Comparison of ENCODE assay signal across 18 cellular contexts in genomic region chr5:97208714-97209113, GRCh38. TPM values are rescaled to one million over a fixed set of nuclear protein-coding genes. Genes with fewer than 3 reads are reported as not detected.
A peak's percentile ranks its signal among the peaks of the same experiment; 100 is the strongest.
DNase-seq lines count a peak whose midpoint lies in the region; ATAC-seq and TF ChIP-seq lines count a peak whose summit lies in the region.
"Had no signal": no experiment of that assay in that cellular context is flagged by ENCODE, and none has a peak within 500 bp of the region (broad histone marks: within the 10 kb centered on the region; RNA-seq: fewer than 3 reads in every experiment).

No MANE protein-coding gene starts in this region.

- H3K27me3 ChIP-seq in DND-41 (ENCODE audit: insufficient read depth, low read length, poor library complexity) (no peaks in the 10 kb centered on the region), H9 (ENCODE audit: insufficient read depth, low read length) (no peaks in the 10 kb centered on the region), sigmoid colon (no peaks in the 10 kb centered on the region)
- H3K27me3 ChIP-seq: BLaER1 treated with 17β-estradiol and CSF1 and Interleukin-3, amounts not matched to agents 10 nM and 100 nM had no signal

- H3K27me3 Mint-ChIP-seq in H9 (ENCODE audit: low read depth) (no peaks in the 10 kb centered on the region; the same call in 1 of the 2 replicates), chondrocyte (ENCODE audit: low read depth) (no peaks in the 10 kb centered on the region)

- H4K5ac ChIP-seq in H9 (ENCODE audit: insufficient read length, low read depth, low read length): no peak overlapping the region

- peak overlapping the region; percentile 77 for H2AFZ ChIP-seq in DND-41 (ENCODE audit: low read depth, low read length)
- no peak overlapping the region for H2AFZ ChIP-seq in H9 (ENCODE audit: low read length)

- H3K9me3 ChIP-seq in DND-41 (ENCODE audit: insufficient read depth, low read length, severe bottlenecking) (peaks cover 7% of the 10 kb centered on the region), H9 (ENCODE audit: control insufficient read depth, low read depth, low read length) (no peaks in the 10 kb centered on the region), sigmoid colon (peaks cover 0 to 2% (median under 1%) of the 10 kb centered on the region in 4 donors)

- H3K9ac ChIP-seq in DND-41 (ENCODE audit: low read depth, low read length): peak overlapping the region; percentile 46
- no peak overlapping the region for H3K9ac ChIP-seq in H9 (ENCODE audit: extremely low read depth, insufficient read length, low read length)
- H3K9ac ChIP-seq: BLaER1 treated with 17β-estradiol and CSF1 and Interleukin-3, amounts not matched to agents 10 nM and 100 nM had no signal

- H2BK120ac ChIP-seq in H9 (ENCODE audit: low read depth, low read length, poor library complexity, severe bottlenecking): no peak overlapping the region

- H4K91ac ChIP-seq in H9 (ENCODE audit: insufficient read length, low read depth, low read length): no peak overlapping the region

- no peak for TF ChIP-seq EP300 in sigmoid colon (IDR thresholded peaks at IDR 0.05)

- no peak overlapping the region for H3K4ac ChIP-seq in H9 (ENCODE audit: low read depth, low read length)

- H4K8ac ChIP-seq in H9 (replicated peaks; ENCODE audit: insufficient read length, low read depth, low read length): no peak overlapping the region

- H4K20me1 ChIP-seq in DND-41 (ENCODE audit: insufficient read depth, low read length) (no peaks in the 10 kb centered on the region), H9 (ENCODE audit: control insufficient read depth, insufficient read depth, insufficient read length) (no peaks in the 10 kb centered on the region)
- H4K20me1 ChIP-seq: BLaER1 treated with 17β-estradiol and CSF1 and Interleukin-3, amounts not matched to agents 10 nM and 100 nM had no signal

- peaks cover 22% of the 10 kb centered on the region for H3K4me1 ChIP-seq in DND-41 (ENCODE audit: insufficient read depth, low read length)
- H3K4me1 ChIP-seq in H9 (ENCODE audit: insufficient read depth, low read length): no peaks in the 10 kb centered on the region
- no peaks in the 10 kb centered on the region for H3K4me1 ChIP-seq in sigmoid colon
- H3K4me1 ChIP-seq: BLaER1 treated with 17β-estradiol and CSF1 and Interleukin-3, amounts not matched to agents 10 nM and 100 nM; Caco-2 had no signal

- no peak overlapping the region for H3K14ac ChIP-seq in H9 (ENCODE audit: insufficient read depth, low read length)

- H3K4me2 ChIP-seq in DND-41 (ENCODE audit: insufficient read depth, low read length) (peak overlapping the region; percentile 56), H9 (ENCODE audit: insufficient read depth, insufficient read length, low read length) (no peak overlapping the region)
- H3K4me2 ChIP-seq: BLaER1 treated with 17β-estradiol and CSF1 and Interleukin-3, amounts not matched to agents 10 nM and 100 nM had no signal

- WGBS in H9 (ENCODE audit: extremely low coverage, insufficient read length, low lambda C conversion rate): no CpG with 5 or more reads among the region's 2 CpGs
- WGBS in sigmoid colon, 2 donors: 82 to 86% methylated on average over 2 of the region's 2 CpGs

- no peaks in the 10 kb centered on the region for H3K79me1 ChIP-seq in H9 (ENCODE audit: insufficient read depth, low read depth, low read length, poor library complexity, severe bottlenecking)

- H3K79me2 ChIP-seq in DND-41 (ENCODE audit: insufficient read depth, low read length): 0 out of 2 replicates have a peak, but pooled peaks cover 3% of the 10 kb centered on the region
- no peaks in the 10 kb centered on the region for H3K79me2 ChIP-seq in H9 (ENCODE audit: insufficient read depth, low read length)

- H3K27ac Mint-ChIP-seq in H9: peak overlapping the region in 2 of 3 experiments; percentile 56 to 67; a peak in 2 of 7 replicates
- no peak overlapping the region for H3K27ac Mint-ChIP-seq in chondrocyte (ENCODE audit: unreplicated experiment)
- H3K27ac Mint-ChIP-seq: CD4-positive, alpha-beta T cell; CD8-positive, alpha-beta T cell had no signal

- H3K4me3 ChIP-seq in DND-41 (ENCODE audit: low read depth in 1 of 2, low read length in 2 of 2) (peak overlapping the region in 1 of 2 experiments; percentile 41; a peak in 2 of 4 replicates), sigmoid colon (no peak overlapping the region)
- H3K4me3 ChIP-seq: BLaER1 treated with 17β-estradiol and CSF1 and Interleukin-3, amounts not matched to agents 10 nM and 100 nM had no signal

- H3K36me3 ChIP-seq in DND-41 (ENCODE audit: insufficient read depth, low read length): no peaks in the 10 kb centered on the region
- H3K36me3 ChIP-seq in sigmoid colon: no peaks in the 10 kb centered on the region
- H3K36me3 ChIP-seq: BLaER1 treated with 17β-estradiol and CSF1 and Interleukin-3, amounts not matched to agents 10 nM and 100 nM had no signal

- TF ChIP-seq CTCF in DND-41 (IDR thresholded peaks at IDR 0.05; ENCODE audit: borderline replicate concordance, extremely low read depth, low read length, poor library complexity, severe bottlenecking): no peak
- no peak for TF ChIP-seq CTCF in H9 (conservative IDR thresholded peaks at IDR 0.05)
- TF ChIP-seq CTCF in chondrocyte (IDR thresholded peaks at IDR 0.05): no peak
- TF ChIP-seq CTCF in GM13977 (IDR thresholded peaks at IDR 0.05; ENCODE audit: extremely low read depth, insufficient read depth, missing control alignments): no peak
- TF ChIP-seq CTCF in sigmoid colon (IDR thresholded peaks at IDR 0.05): no peak

- in situ Hi-C loops in GM13977 (cut with MboI; ENCODE audit: low pct_unique_long_range_greater_than_20kb, low sequenced_read_pairs, unreplicated experiment): loop anchor here (25.0 kb wide), 1 partner anchor 1829 kb away; no protein-coding TSS in a partner anchor

- H2BK20ac ChIP-seq in H9 (ENCODE audit: low read depth, low read length, poor library complexity, severe bottlenecking): no peak overlapping the region

- DNase-seq in DND-41 (no peak), H9 (no peak), chondrocyte (ENCODE audit: low spot score) (peak; percentile 24), HCEC 1CT (no peak), GM13977 (ENCODE audit: low spot score) (no peak), sigmoid colon (no peak)
- DNase-seq: 8988T; ACHN; Caco-2; Calu3; CD4-positive, alpha-beta T cell; CD8-positive, alpha-beta T cell; DMS79 treated with DMSO at 0.1 percent for 48 hours; EL; GF-D8 had no signal

- ATAC-seq in DND-41 (ENCODE audit: insufficient read depth, low read depth) (peak; percentile 48), GM19467 (IDR thresholded peaks at IDR 0.05; ENCODE audit: unreplicated experiment) (no peak)
- ATAC-seq: CD8-positive, alpha-beta T cell had no signal

- H2BK15ac ChIP-seq in H9 (ENCODE audit: low read depth, low read length): no peak overlapping the region

- H3K4me1 Mint-ChIP-seq in H9 (no peaks in the 10 kb centered on the region), chondrocyte (ENCODE audit: low read depth) (no peaks in the 10 kb centered on the region)

- H3K27ac ChIP-seq in DND-41 (ENCODE audit: low read length): peak overlapping the region; percentile 92
- no peak overlapping the region for H3K27ac ChIP-seq in H9 (ENCODE audit: insufficient read length, low read depth, low read length)
- H3K27ac ChIP-seq in sigmoid colon: no peak overlapping the region
- H3K27ac ChIP-seq: BLaER1 treated with 17β-estradiol and CSF1 and Interleukin-3, amounts not matched to agents 10 nM and 100 nM; C4-2B had no signal

- H2AK5ac ChIP-seq in H9 (ENCODE audit: insufficient read length, low read length): no peak overlapping the region

- no peak overlapping the region for H2BK12ac ChIP-seq in H9 (ENCODE audit: insufficient read length, low read depth, low read length)

- H3T11ph ChIP-seq in H9 (ENCODE audit: low read length): no peak overlapping the region

- H3K36me3 Mint-ChIP-seq in H9 (ENCODE audit: insufficient read depth in 1 of 3, low read depth in 3 of 3) (peaks cover 0 to 16% (median 0%) of the 10 kb centered on the region in 3 experiments; a peak in 3 of 7 replicates), chondrocyte (ENCODE audit: low read depth) (peaks cover 10% of the 10 kb centered on the region)
- H3K36me3 Mint-ChIP-seq: CD8-positive, alpha-beta T cell had no signal

- intact Hi-C loops in sigmoid colon (cut with DNase I): no loop called here

- H3K23ac ChIP-seq in H9 (ENCODE audit: insufficient read length, low read depth, low read length): no peak overlapping the region

- peaks cover 7 to 21% of the 10 kb centered on the region in 2 experiments; a peak in 4 of 5 replicates for H3K9me3 Mint-ChIP-seq in H9
- peaks cover 28% of the 10 kb centered on the region for H3K9me3 Mint-ChIP-seq in chondrocyte (ENCODE audit: low read depth)

- H3K18ac ChIP-seq in H9 (ENCODE audit: insufficient read length, low read depth, low read length): no peak overlapping the region

- TF ChIP-seq POLR2A in sigmoid colon (IDR thresholded peaks at IDR 0.05): no peak

- no peak overlapping the region for H2BK5ac ChIP-seq in H9 (ENCODE audit: insufficient read length, low read length)

- H3K4me3 Mint-ChIP-seq in H9 (no peak overlapping the region), chondrocyte (ENCODE audit: unreplicated experiment) (no peak overlapping the region)
- H3K4me3 Mint-ChIP-seq: CD4-positive, alpha-beta T cell; CD8-positive, alpha-beta T cell had no signal

- no peak overlapping the region for H3K56ac ChIP-seq in H9 (ENCODE audit: insufficient read length, low read depth, low read length)

- H3K23me2 ChIP-seq in H9 (ENCODE audit: insufficient read length, low read depth, low read length, poor library complexity, severe bottlenecking): no peaks in the 10 kb centered on the region

RNA-seq across cellular contexts. Expression of gene RIOK2, which starts 25.7 kb away (rescaled TPM):
- total RNA-seq in H9 (2021) (39.5 and 42.2 TPM in 2 replicates), chondrocyte (29.6 to 40.7 TPM (median 35.6 TPM) in 3 replicates), sigmoid colon (10 to 100 TPM; 16.1 to 28.0 (median 23.0) TPM)
- polyA plus RNA-seq in sigmoid colon: 10 to 100 TPM in 1 of 3 donors, 1 to 10 TPM in 2; 7.8 to 10.8 (median 8.6) TPM
